In genomic region chr14:88618476-88618875, GRCh38 we compare ENCODE assay signal across 2 cellular contexts.
A peak's percentile ranks its signal among the peaks of the same experiment; 100 is the strongest.
TF ChIP-seq lines count a peak whose summit lies in the region.

No MANE protein-coding gene starts in this region.

TF ChIP-seq in GM23338, 12 proteins besides CTCF, POLR2A, EP300 and RAD21 (continued from another document):
- TF ChIP-seq ZNF462 (CRISPR knock-in tag; IDR thresholded peaks at IDR 0.05), result peak; percentile 84
TF ChIP-seq in GM23338: peak in this region for 2.

TF ChIP-seq in WTC11, 78 proteins besides CTCF, POLR2A, EP300 and RAD21 (continued from another document):
- TF ChIP-seq, protein P1, sequence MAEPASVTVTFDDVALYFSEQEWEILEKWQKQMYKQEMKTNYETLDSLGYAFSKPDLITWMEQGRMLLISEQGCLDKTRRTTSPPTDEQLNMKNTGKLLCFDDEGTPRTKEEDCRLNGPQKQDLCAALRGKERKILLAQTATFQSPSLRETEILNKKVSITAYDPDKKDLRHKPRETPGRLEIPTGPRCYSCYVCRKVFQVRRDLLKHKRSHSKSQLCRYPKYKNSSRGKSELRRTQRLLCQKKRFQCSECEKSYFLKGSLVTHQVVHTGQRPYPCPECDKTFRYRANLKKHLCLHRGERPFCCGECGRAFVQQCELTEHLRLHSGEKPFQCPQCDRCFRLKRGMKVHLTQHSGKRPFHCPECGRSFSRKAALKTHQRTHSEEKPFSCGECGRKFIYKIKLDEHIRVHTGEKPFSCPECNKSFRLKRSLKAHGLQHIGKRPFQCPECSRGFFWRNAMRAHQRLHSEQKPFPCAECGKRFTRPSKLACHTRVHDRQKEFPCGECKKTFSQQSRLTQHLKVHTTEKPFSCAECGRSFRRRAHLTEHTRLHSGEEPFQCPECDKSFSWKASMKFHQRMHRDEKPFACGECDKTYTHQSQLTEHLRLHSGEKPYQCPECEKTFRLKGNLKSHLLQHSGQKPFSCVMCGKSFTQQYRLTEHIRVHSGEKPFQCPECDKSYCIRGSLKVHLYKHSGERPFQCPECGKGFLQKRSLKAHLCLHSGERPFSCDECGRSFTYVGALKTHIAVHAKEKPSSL (CRISPR knock-in tag; conservative IDR thresholded peaks at IDR 0.05), result no peak
- TF ChIP-seq KAT7 (CRISPR knock-in tag; IDR thresholded peaks at IDR 0.05; ENCODE audit: borderline replicate concordance) (no peak), ESRRA (CRISPR knock-in tag; IDR thresholded peaks at IDR 0.05; ENCODE audit: borderline replicate concordance) (no peak)
